Comparison of ENCODE assay signal across 10 cellular contexts in the genomic region with DNA sequence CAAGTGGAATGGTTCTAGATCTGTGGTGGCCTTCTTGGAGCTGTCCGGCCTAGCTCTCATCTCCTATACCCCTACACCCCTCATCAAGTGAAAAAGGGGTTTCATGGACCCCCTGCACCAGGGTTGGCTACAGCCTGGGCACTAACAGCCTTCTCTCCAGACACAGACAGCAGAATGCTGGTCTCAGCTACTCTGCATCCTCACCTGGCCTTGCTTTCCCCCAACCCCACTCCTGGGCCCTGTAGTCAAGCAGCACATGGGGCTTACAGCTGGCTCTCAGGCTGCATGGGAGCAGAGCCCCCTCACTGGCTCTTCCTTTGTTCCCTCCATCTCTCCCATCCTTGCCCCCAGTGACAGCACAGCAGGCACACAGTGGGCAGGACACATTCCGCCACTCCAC. TPM values are rescaled to one million over a fixed set of nuclear protein-coding genes. Genes with fewer than 3 reads are reported as not detected.
"Had no signal": no experiment of that assay in that cellular context is flagged by ENCODE, and none has a peak within 500 bp of the region (broad histone marks: within the 10 kb centered on the region; RNA-seq: fewer than 3 reads in every experiment).

No MANE protein-coding gene starts in this region.

- H3K27ac ChIP-seq: GM23248 had no signal

- H3K4me3 Mint-ChIP-seq: GM23338, H9, HFFc6 had no signal

- FAIRE-seq: H54 had no signal

- H3K4me2 ChIP-seq: GM23338 had no signal

- H3K27ac Mint-ChIP-seq: GM23338, H9, HFFc6 had no signal

- H2AFZ ChIP-seq: GM23248, GM23338 had no signal

- H3K4me1 ChIP-seq: HAP-1 had no signal

- H3K9me3 Mint-ChIP-seq: GM23338, HFFc6 had no signal

- H3K9ac ChIP-seq: GM23248 had no signal

- ATAC-seq: GM23338, HCT116 had no signal

- H3K9me3 ChIP-seq: HAP-1 had no signal

- DNase-seq: GM23248, GOT3, H7, H9, HCEC 1CT, HFFc6 had no signal

- H3K4me3 ChIP-seq: GM23248, GM23338, HAP-1 had no signal

- H3K36me3 ChIP-seq: HAP-1 had no signal

RNA-seq across cellular contexts. Expression of a gene that starts 20.8 kb away (rescaled TPM):
- total RNA-seq: GM23248, GM23338, H7, H9, HFFc6 had no signal
- polyA plus RNA-seq: GM23248, GM23338 had no signal
